Comparison of ENCODE assay signal across 8 cellular contexts in the genomic region with DNA sequence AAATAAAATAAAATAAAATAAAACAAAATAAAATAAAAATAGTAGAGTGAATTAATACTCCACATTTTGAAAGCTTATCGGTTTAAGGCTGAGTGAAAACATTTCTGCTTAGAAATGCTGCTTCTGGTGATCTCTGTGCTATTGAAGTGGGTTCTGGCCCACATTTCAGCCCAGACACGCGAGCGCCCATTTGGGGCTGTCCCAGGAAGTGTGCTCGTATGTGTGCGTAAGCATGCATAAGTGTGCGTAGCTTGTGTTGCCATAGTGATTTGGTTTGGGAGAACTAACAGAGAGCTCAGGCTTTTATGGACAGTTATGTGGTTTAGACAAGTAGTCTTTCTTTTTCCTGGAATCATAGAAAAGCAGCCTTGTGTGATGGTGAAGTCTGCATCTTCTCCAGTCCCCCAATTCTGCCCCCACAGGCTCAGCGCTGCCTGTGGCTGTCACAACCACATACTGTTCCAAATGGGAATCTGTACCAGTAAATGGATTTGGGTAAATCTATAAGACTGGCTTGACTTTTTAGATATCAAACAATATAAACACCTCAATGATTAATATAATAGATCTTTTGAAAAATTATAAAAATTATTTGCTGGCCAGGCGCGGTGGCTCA. TPM values are rescaled to one million over a fixed set of nuclear protein-coding genes. Genes with fewer than 3 reads are reported as not detected.
DNase-seq lines count a peak whose midpoint lies in the region; ATAC-seq and TF ChIP-seq lines count a peak whose summit lies in the region.

No MANE protein-coding gene starts in this region.

- H3K4me3 Mint-ChIP-seq in T-helper 1 cell treated with Interleukin-12 subunit alpha and Interleukin-12 subunit beta and Interleukin-4 antibody, amounts not matched to agents 30 μg/mL and 1 μg/mL, for 36 hours, result peak overlapping the region; percentile 69
- H3K4me3 Mint-ChIP-seq in activated naive CD8-positive, alpha-beta T cell treated with anti-CD3 and anti-CD28 coated beads, Interleukin-2, amount 10 ng/mL, durations not matched to agents 7 days and 5 days, result peak overlapping the region; percentile 75

- no peak overlapping the region for H3K27ac ChIP-seq in breast epithelium

- DNase-seq in activated naive CD8-positive, alpha-beta T cell treated with anti-CD3 and anti-CD28 coated beads, Interleukin-2, amount 10 ng/mL, durations not matched to agents 7 days and 5 days, result peak; percentile 79
- DNase-seq in stimulated activated CD8-positive, alpha-beta memory T cell treated with anti-CD3 and anti-CD28 coated beads, Interleukin-12 subunit alpha, Interleukin-12 subunit beta, amount 100 ng/mL, for 4 hours (ENCODE audit: low read depth), result peak; percentile 30
- no peak for DNase-seq in cardiac septum (ENCODE audit: low spot score)
- DNase-seq in breast epithelium (ENCODE audit: low spot score in 2 of 2), result no peak
- no peak for DNase-seq in Right ventricle myocardium inferior (ENCODE audit: missing footprints)
- no peak for DNase-seq in NCI-H146 (lab: John Stamatoyannopoulos, UW)

- no peak for TF ChIP-seq POLR2A in breast epithelium (IDR thresholded peaks at IDR 0.05)

- no peaks in the 10 kb centered on the region for H3K9me3 ChIP-seq in breast epithelium

- H3K27me3 ChIP-seq in breast epithelium, result no peaks in the 10 kb centered on the region

- intact Hi-C loops in cardiac septum (cut with DNase I) (no loop called here), breast epithelium (cut with DNase I; ENCODE audit: low total_unique reads) (loop anchor here (5.0 kb wide), 1 partner anchor 318 kb away; no protein-coding TSS in a partner anchor), Right ventricle myocardium inferior (cut with DNase I) (no loop called here)

- H3K36me3 ChIP-seq in breast epithelium, result no peaks in the 10 kb centered on the region

- TF ChIP-seq CTCF in breast epithelium (IDR thresholded peaks at IDR 0.05), result no peak

- ATAC-seq in GM19324 (IDR thresholded peaks at IDR 0.05; ENCODE audit: low FRiP score, unreplicated experiment), result peak; percentile 41
- peak; percentile 97 for ATAC-seq in activated naive CD8-positive, alpha-beta T cell treated with anti-CD3 and anti-CD28 coated beads, Interleukin-2, amount 10 ng/mL, durations not matched to agents 7 days and 5 days (ENCODE audit: low read depth)
- no peak for ATAC-seq in Right ventricle myocardium inferior

- H3K27me3 Mint-ChIP-seq in T-helper 1 cell treated with Interleukin-12 subunit alpha and Interleukin-12 subunit beta and Interleukin-4 antibody, amounts not matched to agents 30 μg/mL and 1 μg/mL, for 36 hours (ENCODE audit: low read depth), result no peaks in the 10 kb centered on the region
- no peaks in the 10 kb centered on the region for H3K27me3 Mint-ChIP-seq in activated naive CD8-positive, alpha-beta T cell treated with anti-CD3 and anti-CD28 coated beads, Interleukin-2, amount 10 ng/mL, durations not matched to agents 7 days and 5 days

- H3K4me1 ChIP-seq in breast epithelium, result peaks cover 9% of the 10 kb centered on the region in 2 donors

- peaks cover 10% of the 10 kb centered on the region for H3K4me1 Mint-ChIP-seq in T-helper 1 cell treated with Interleukin-12 subunit alpha and Interleukin-12 subunit beta and Interleukin-4 antibody, amounts not matched to agents 30 μg/mL and 1 μg/mL, for 36 hours (ENCODE audit: low read depth)
- H3K4me1 Mint-ChIP-seq in activated naive CD8-positive, alpha-beta T cell treated with anti-CD3 and anti-CD28 coated beads, Interleukin-2, amount 10 ng/mL, durations not matched to agents 7 days and 5 days, result peaks cover 29% of the 10 kb centered on the region

- peak overlapping the region; percentile 88 for H3K27ac Mint-ChIP-seq in T-helper 1 cell treated with Interleukin-12 subunit alpha and Interleukin-12 subunit beta and Interleukin-4 antibody, amounts not matched to agents 30 μg/mL and 1 μg/mL, for 36 hours
- H3K27ac Mint-ChIP-seq in activated naive CD8-positive, alpha-beta T cell treated with anti-CD3 and anti-CD28 coated beads, Interleukin-2, amount 10 ng/mL, durations not matched to agents 7 days and 5 days, result peak overlapping the region; percentile 90

- H3K36me3 Mint-ChIP-seq in T-helper 1 cell treated with Interleukin-12 subunit alpha and Interleukin-12 subunit beta and Interleukin-4 antibody, amounts not matched to agents 30 μg/mL and 1 μg/mL, for 36 hours (ENCODE audit: low read depth), result peaks cover 2% of the 10 kb centered on the region
- H3K36me3 Mint-ChIP-seq in activated naive CD8-positive, alpha-beta T cell treated with anti-CD3 and anti-CD28 coated beads, Interleukin-2, amount 10 ng/mL, durations not matched to agents 7 days and 5 days, result no peaks in the 10 kb centered on the region

- H3K9me3 Mint-ChIP-seq in T-helper 1 cell treated with Interleukin-12 subunit alpha and Interleukin-12 subunit beta and Interleukin-4 antibody, amounts not matched to agents 30 μg/mL and 1 μg/mL, for 36 hours, result no peaks in the 10 kb centered on the region
- H3K9me3 Mint-ChIP-seq in activated naive CD8-positive, alpha-beta T cell treated with anti-CD3 and anti-CD28 coated beads, Interleukin-2, amount 10 ng/mL, durations not matched to agents 7 days and 5 days, result no peaks in the 10 kb centered on the region

- no peak overlapping the region for H3K4me3 ChIP-seq in breast epithelium

- POLR2A ChIA-PET in activated naive CD8-positive, alpha-beta T cell treated with anti-CD3 and anti-CD28 coated beads, Interleukin-2, amount 10 ng/mL, durations not matched to agents 7 days and 5 days (lab: Charles Lee), result interaction anchor here (0.5 to 3.3 kb wide), 11 partner anchors 24 to 308 kb away, joined by 3 to 53 read pairs (median 6); partner anchors contain the start of genes H2AZ2, OGDH and PURB

RNA-seq across cellular contexts. Expression of gene PURB, which starts 29.8 kb away (rescaled TPM):
- 10 to 100 TPM; 34.8 to 35.6 TPM for total RNA-seq in activated naive CD8-positive, alpha-beta T cell treated with anti-CD3 and anti-CD28 coated beads, Interleukin-2, amount 10 ng/mL, durations not matched to agents 7 days and 5 days
- total RNA-seq in cardiac septum (19.1 TPM), breast epithelium (10 to 100 TPM; 22.7 to 27.2 (median 24.9) TPM), Right ventricle myocardium inferior (13.8 TPM)

Comparison
In these comparisons a context has a peak if more than half of its experiments do, and no peak if none do; other contexts are left out.
1. DNase-seq: peak in activated naive CD8-positive, alpha-beta T cell treated with anti-CD3 and anti-CD28 coated beads, Interleukin-2, amount 10 ng/mL, durations not matched to agents 7 days and 5 days (single experiment) and stimulated activated CD8-positive, alpha-beta memory T cell treated with anti-CD3 and anti-CD28 coated beads, Interleukin-12 subunit alpha, Interleukin-12 subunit beta, amount 100 ng/mL, for 4 hours (single experiment); none in cardiac septum (single experiment), breast epithelium (0 of 2), Right ventricle myocardium inferior (single experiment) and NCI-H146 (single experiment).